In the genomic region with DNA sequence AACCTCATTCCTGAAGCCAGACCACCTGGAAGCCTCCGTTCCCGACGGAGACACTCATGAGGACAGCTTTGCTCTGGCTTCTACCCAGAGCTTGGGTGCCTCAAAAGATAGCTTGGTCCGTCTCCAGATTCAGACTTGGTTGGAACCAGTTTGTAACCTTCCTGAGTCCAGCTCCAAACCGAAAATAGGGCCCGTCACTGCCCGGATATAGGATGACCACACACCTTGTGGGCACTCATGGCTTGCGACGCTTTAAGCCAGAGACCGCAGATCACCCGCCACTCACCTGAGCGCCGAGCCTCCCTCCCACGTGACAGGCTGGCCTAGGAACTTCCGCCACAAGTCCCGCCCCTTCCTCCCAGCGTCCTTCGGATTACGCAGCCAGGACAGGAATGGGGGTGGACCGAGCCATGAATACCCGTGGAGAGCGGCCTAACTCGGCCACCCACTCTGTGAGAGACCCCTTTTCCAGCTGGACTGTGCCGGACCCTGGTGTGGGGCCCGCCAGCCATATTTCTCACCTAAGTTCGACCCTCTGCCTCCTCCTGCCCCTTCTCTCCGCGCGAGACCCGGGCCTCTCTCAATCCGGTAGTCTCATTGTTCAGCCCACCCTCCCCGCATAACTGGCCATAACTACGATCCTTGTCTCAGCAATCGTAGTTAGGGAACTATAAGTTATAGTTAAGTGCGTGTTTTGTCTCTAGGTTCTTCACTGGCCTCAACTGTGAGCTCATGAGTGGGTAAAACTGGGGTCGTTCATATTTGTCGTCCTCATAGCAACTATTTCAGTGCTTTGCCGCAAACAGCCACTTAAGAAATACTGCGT, we compare ENCODE assay signal across 8 cellular contexts. TPM values are rescaled to one million over a fixed set of nuclear protein-coding genes. Genes with fewer than 3 reads are reported as not detected.
DNase-seq lines count a peak whose midpoint lies in the region; ATAC-seq, FAIRE-seq and TF ChIP-seq lines count a peak whose summit lies in the region.

A gene with protein sequence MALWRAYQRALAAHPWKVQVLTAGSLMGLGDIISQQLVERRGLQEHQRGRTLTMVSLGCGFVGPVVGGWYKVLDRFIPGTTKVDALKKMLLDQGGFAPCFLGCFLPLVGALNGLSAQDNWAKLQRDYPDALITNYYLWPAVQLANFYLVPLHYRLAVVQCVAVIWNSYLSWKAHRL (minus strand): TSS at position 332 of the 826 bp plus-strand sequence. CDS start 580 bp downstream, outside the sequence.

- BruUV-seq in mammary epithelial cell (replicated peaks; lab: Mats Ljungman, UMichigan): TSS peak; percentile 88

- intact Hi-C loops in mammary epithelial cell (cut with micrococcal nuclease): no loop called here

- H3K9ac ChIP-seq in mammary epithelial cell (ENCODE audit: insufficient read depth, low read length): peak within 1 kb of the TSS; percentile 97

- H3K4me1 ChIP-seq in mammary epithelial cell (ENCODE audit: insufficient read depth, low read length) (peaks cover 21% of the 10 kb centered on the region), small intestine (ENCODE audit: control insufficient read depth in 2 of 2, insufficient read depth in 1 of 2, low read depth in 1 of 2, low read length in 1 of 2) (peaks cover 3 to 12% of the 10 kb centered on the region in 2 donors)

- peak within 1 kb of the TSS; percentile 90 for H2AFZ ChIP-seq in mammary epithelial cell (ENCODE audit: low read depth, low read length)

- no peaks in the 10 kb centered on the region for H3K27me3 ChIP-seq in mammary epithelial cell (ENCODE audit: insufficient read depth, low read length)
- H3K27me3 ChIP-seq in small intestine (ENCODE audit: control insufficient read depth in 2 of 2, insufficient read depth in 2 of 2, low read length in 2 of 2): no peaks in the 10 kb centered on the region

- TF ChIP-seq CTCF in AG04449 (IDR thresholded peaks at IDR 0.05; ENCODE audit: insufficient read depth, low read length, missing control alignments) (no peak), WI38 (IDR thresholded peaks at IDR 0.05; ENCODE audit: low read depth, low read length) (no peak), mammary epithelial cell (conservative IDR thresholded peaks at IDR 0.05 in 1 of 2, IDR thresholded peaks at IDR 0.05 in 1 of 2; ENCODE audit: extremely low read depth in 1 of 2, insufficient read depth in 1 of 2, low read depth in 1 of 2, low read length in 2 of 2) (no peak)

- peak within 1 kb of the TSS; percentile 96 for H3K4me3 ChIP-seq in AG04449 (ENCODE audit: low read depth, low read length)
- H3K4me3 ChIP-seq in WI38 (ENCODE audit: low read depth, low read length): peak within 1 kb of the TSS; percentile 85
- peak within 1 kb of the TSS; percentile 61 to 80 (median 79) for H3K4me3 ChIP-seq in mammary epithelial cell (replicated peaks in 1 of 3; ENCODE audit: insufficient read depth in 1 of 3, low read depth in 2 of 3, low read length in 3 of 3)
- H3K4me3 ChIP-seq in small intestine (ENCODE audit: low read depth in 1 of 2, low read length in 2 of 2): peak within 1 kb of the TSS; percentile 75 to 84

- peaks cover 13% of the 10 kb centered on the region for H3K79me2 ChIP-seq in mammary epithelial cell (ENCODE audit: insufficient read depth, low read length)

- CTCF ChIA-PET in AG04449 (lab: Yijun Ruan, JAX) (interaction anchor here (0.7 to 8.1 kb wide), 8 partner anchors 9 to 73 kb away, joined by 3 to 94 read pairs (median 3); a partner anchor contains a TSS), mammary epithelial cell (lab: Charles Lee; ENCODE audit: low non-redundant PET) (interaction anchor here (0.6 kb wide), 1 partner anchor 17 kb away, joined by 4 read pairs; no protein-coding TSS in a partner anchor)

- peak within 1 kb of the TSS; percentile 88 for H3K4me2 ChIP-seq in mammary epithelial cell (ENCODE audit: insufficient read depth, low read depth, low read length)

- DNase-seq in AG04449 (ENCODE audit: low read depth, low spot score) (peak; percentile 73), NCI-H2227 treated with DMSO at 0.1 percent for 48 hours (lab: John Stamatoyannopoulos, UW) (peak; percentile 89), mammary epithelial cell (peak; percentile 90), iPS-NIHi11 (ENCODE audit: low spot score) (peak; percentile 98), small intestine (peak; percentile 96)

- H3K9me3 ChIP-seq in mammary epithelial cell (replicated peaks; ENCODE audit: insufficient read depth, low read length) (no peaks in the 10 kb centered on the region), small intestine (ENCODE audit: control insufficient read depth, low read depth) (no peaks in the 10 kb centered on the region)

- H3K27ac ChIP-seq in mammary epithelial cell (ENCODE audit: insufficient read depth, low read depth, low read length): peak within 1 kb of the TSS; percentile 94
- H3K27ac ChIP-seq in small intestine (ENCODE audit: low read depth in 1 of 2, low read length in 1 of 2): peak within 1 kb of the TSS; percentile 86 to 94

- dilution Hi-C loops in mammary epithelial cell (cut with HindIII; ENCODE audit: low sequenced_read_pairs): no loop called here

- H3K36me3 ChIP-seq in mammary epithelial cell (ENCODE audit: insufficient read depth, low read length): peaks cover 11% of the 10 kb centered on the region
- H3K36me3 ChIP-seq in small intestine (ENCODE audit: control insufficient read depth in 2 of 2, insufficient read depth in 2 of 2, low read length in 2 of 2): peaks cover 5 to 10% of the 10 kb centered on the region in 2 donors

- FAIRE-seq in small intestine (lab: Jason Lieb, UNC): no peak

- in situ Hi-C loops in mammary epithelial cell (cut with MboI; ENCODE audit: low sequenced_read_pairs in 2 of 2): no loop called here

- ATAC-seq in GM18873 (IDR thresholded peaks at IDR 0.05; ENCODE audit: low FRiP score, unreplicated experiment) (peak; percentile 72), HG03135 (IDR thresholded peaks at IDR 0.05; ENCODE audit: unreplicated experiment) (peak; percentile 79)

- H4K20me1 ChIP-seq in mammary epithelial cell (ENCODE audit: insufficient read depth, low read length): no peaks in the 10 kb centered on the region

- POLR2A ChIA-PET in AG04449 (lab: Yijun Ruan, JAX): interaction anchor here (0.6 to 2.9 kb wide), 4 partner anchors 13 to 1677 kb away, joined by 3 to 11 read pairs (median 4); a partner anchor contains a TSS

- under 1% methylated on average over 23 of the region's 39 CpGs for WGBS in mammary epithelial cell (ENCODE audit: low coverage, missing lambda C conversion rate)
- 0 to 1% (median 0%) methylated on average over 39 of the region's 39 CpGs for WGBS in small intestine, 3 donors

RNA-seq across cellular contexts. Expression of the gene that starts here (rescaled TPM):
- total RNA-seq in mammary epithelial cell: 10 to 100 TPM; 37.2 to 69.1 TPM
- polyA plus RNA-seq in mammary epithelial cell (143 TPM), small intestine (10 to 100 TPM; 27.3 to 60.4 (median 50.8) TPM)
- 168 TPM for polyA minus RNA-seq in mammary epithelial cell

Comparison
In these comparisons a context has a peak if more than half of its experiments do, and no peak if none do; other contexts are left out.
1. Peak in every context shown above with its lines: DNase-seq, ATAC-seq, H3K4me3 ChIP-seq and H3K27ac ChIP-seq.